ENCODE assay signal across 12 cellular contexts in the genomic region with DNA sequence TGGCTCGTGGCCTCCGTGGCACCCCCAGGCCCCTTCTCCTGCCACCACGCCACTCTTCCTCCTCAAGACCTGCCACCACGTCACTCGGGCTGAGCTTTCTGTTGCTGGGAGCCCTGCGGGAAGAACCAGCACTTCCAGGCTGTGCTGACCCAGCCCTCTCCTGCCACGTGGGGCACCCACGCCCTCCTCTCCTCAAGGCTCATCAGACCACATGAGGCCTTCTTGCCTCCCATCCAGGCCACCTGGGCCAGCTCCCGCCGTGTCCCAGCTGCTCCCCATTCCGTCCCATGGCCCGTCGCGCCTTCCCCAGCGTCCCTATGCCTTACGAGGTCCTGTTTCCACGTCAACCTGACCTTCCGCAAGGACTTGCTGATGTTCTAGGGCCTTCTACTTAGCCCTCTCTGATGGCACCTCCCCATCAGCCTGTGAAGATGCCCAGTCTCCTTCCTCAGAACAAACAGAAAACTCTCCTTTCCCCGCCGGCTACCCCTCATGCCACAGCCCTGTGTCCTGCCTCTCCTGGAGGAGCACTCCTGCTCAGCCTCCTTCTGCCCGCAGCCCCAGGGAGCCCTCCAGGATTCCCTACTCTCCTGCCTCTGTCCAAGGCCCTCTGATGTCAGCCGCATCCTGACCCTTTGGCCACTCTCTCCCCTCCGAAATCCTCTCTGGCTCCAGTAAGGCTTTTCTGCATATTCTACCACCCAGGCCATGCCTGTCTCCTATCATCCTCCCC.
A peak's percentile ranks its signal among the peaks of the same experiment; 100 is the strongest.
DNase-seq lines count a peak whose midpoint lies in the region; ATAC-seq and TF ChIP-seq lines count a peak whose summit lies in the region.
"Had no signal": no experiment of that assay in that cellular context is flagged by ENCODE, and none has a peak within 500 bp of the region (broad histone marks: within the 10 kb centered on the region; RNA-seq: fewer than 3 reads in every experiment).

No MANE protein-coding gene starts in this region.

- H3K9me3 ChIP-seq in lower lobe of right lung, result no peaks in the 10 kb centered on the region
- H3K9me3 ChIP-seq in upper lobe of right lung, result no peaks in the 10 kb centered on the region

- peaks cover 35% of the 10 kb centered on the region for H3K4me1 Mint-ChIP-seq in activated naive CD8-positive, alpha-beta T cell treated with anti-CD3 and anti-CD28 coated beads, Interleukin-2, amount 10 ng/mL, durations not matched to agents 7 days and 5 days

- DNase-seq in activated naive CD4-positive, alpha-beta T cell treated with anti-CD3 and anti-CD28 coated beads, Interleukin-2, amount 50 U/mL, for 72 hours (ENCODE audit: low spot score in 2 of 2), result peak in 1 of 2 donors; percentile 50
- DNase-seq in activated naive CD4-positive, alpha-beta T cell (lab: John Stamatoyannopoulos, UW), result no peak
- DNase-seq in activated naive CD8-positive, alpha-beta T cell treated with anti-CD3 and anti-CD28 coated beads, Interleukin-2, amount 10 ng/mL, durations not matched to agents 7 days and 5 days, result peak; percentile 37
- DNase-seq in lower lobe of right lung, result peak; percentile 53
- no peak for DNase-seq in upper lobe of right lung
- DNase-seq: heart right ventricle, NCI-H2171 treated with DMSO at 0.1 percent for 48 hours had no signal

- POLR2A ChIA-PET in activated naive CD8-positive, alpha-beta T cell treated with anti-CD3 and anti-CD28 coated beads, Interleukin-2, amount 10 ng/mL, durations not matched to agents 7 days and 5 days (lab: Charles Lee), result no interaction called here

- H3K4me1 ChIP-seq in lower lobe of right lung (peaks cover 25% of the 10 kb centered on the region), upper lobe of right lung (peaks cover 17% of the 10 kb centered on the region)
- H3K4me1 ChIP-seq: parathyroid adenoma had no signal

- H3K36me3 ChIP-seq in lower lobe of right lung (peaks cover 34% of the 10 kb centered on the region), upper lobe of right lung (peaks cover 35% of the 10 kb centered on the region)

- H3K27ac Mint-ChIP-seq in activated naive CD4-positive, alpha-beta T cell treated with anti-CD3 and anti-CD28 coated beads, Interleukin-2, amount 50 U/mL, for 72 hours, result peak overlapping the region; percentile 54 to 57
- peak overlapping the region; percentile 75 for H3K27ac Mint-ChIP-seq in activated naive CD8-positive, alpha-beta T cell treated with anti-CD3 and anti-CD28 coated beads, Interleukin-2, amount 10 ng/mL, durations not matched to agents 7 days and 5 days

- ATAC-seq in activated naive CD4-positive, alpha-beta T cell treated with anti-CD3 and anti-CD28 coated beads, Interleukin-2, amount 50 U/mL, for 72 hours, result no peak
- no peak for ATAC-seq in activated naive CD8-positive, alpha-beta T cell treated with anti-CD3 and anti-CD28 coated beads, Interleukin-2, amount 10 ng/mL, durations not matched to agents 7 days and 5 days (ENCODE audit: low read depth)
- ATAC-seq in lower lobe of right lung (peak in 1 of 2 donors; percentile 36), upper lobe of right lung (peak; percentile 7), HG02885 (IDR thresholded peaks at IDR 0.05; ENCODE audit: poor library complexity, unreplicated experiment) (no peak), GM18873 (IDR thresholded peaks at IDR 0.05; ENCODE audit: low FRiP score, unreplicated experiment) (no peak), HG03432 (IDR thresholded peaks at IDR 0.05; ENCODE audit: unreplicated experiment) (no peak)
- ATAC-seq: heart right ventricle had no signal

- H3K4me3 Mint-ChIP-seq in activated naive CD8-positive, alpha-beta T cell treated with anti-CD3 and anti-CD28 coated beads, Interleukin-2, amount 10 ng/mL, durations not matched to agents 7 days and 5 days, result no peak overlapping the region

- TF ChIP-seq CTCF in lower lobe of right lung (IDR thresholded peaks at IDR 0.05), result no peak
- TF ChIP-seq CTCF in upper lobe of right lung (IDR thresholded peaks at IDR 0.05), result no peak

- no peaks in the 10 kb centered on the region for H3K27me3 Mint-ChIP-seq in activated naive CD8-positive, alpha-beta T cell treated with anti-CD3 and anti-CD28 coated beads, Interleukin-2, amount 10 ng/mL, durations not matched to agents 7 days and 5 days

- peaks cover 0 to under 1% of the 10 kb centered on the region in 2 donors for H3K9me3 Mint-ChIP-seq in activated naive CD4-positive, alpha-beta T cell treated with anti-CD3 and anti-CD28 coated beads, Interleukin-2, amount 50 U/mL, for 72 hours
- H3K9me3 Mint-ChIP-seq in activated naive CD8-positive, alpha-beta T cell treated with anti-CD3 and anti-CD28 coated beads, Interleukin-2, amount 10 ng/mL, durations not matched to agents 7 days and 5 days, result no peaks in the 10 kb centered on the region

- H3K27ac ChIP-seq in lower lobe of right lung (no peak overlapping the region), upper lobe of right lung (no peak overlapping the region)
- H3K27ac ChIP-seq: heart right ventricle, HL-60, parathyroid adenoma had no signal

- intact Hi-C loops in lower lobe of right lung (cut with DNase I), result loop anchor here (5.0 kb wide), 1 partner anchor 241 kb away; no protein-coding TSS in a partner anchor
- intact Hi-C loops in upper lobe of right lung (cut with DNase I), result loop anchor here (5.0 kb wide), 1 partner anchor 241 kb away; no protein-coding TSS in a partner anchor

- H3K36me3 Mint-ChIP-seq in activated naive CD4-positive, alpha-beta T cell treated with anti-CD3 and anti-CD28 coated beads, Interleukin-2, amount 50 U/mL, for 72 hours, result peaks cover 7 to 18% of the 10 kb centered on the region in 2 donors
- H3K36me3 Mint-ChIP-seq in activated naive CD8-positive, alpha-beta T cell treated with anti-CD3 and anti-CD28 coated beads, Interleukin-2, amount 10 ng/mL, durations not matched to agents 7 days and 5 days, result peaks cover 22% of the 10 kb centered on the region

- H3K4me3 ChIP-seq in lower lobe of right lung (no peak overlapping the region), upper lobe of right lung (no peak overlapping the region)
- H3K4me3 ChIP-seq: heart right ventricle had no signal

- H3K27me3 ChIP-seq in lower lobe of right lung (ENCODE audit: low read depth), result no peaks in the 10 kb centered on the region
- no peaks in the 10 kb centered on the region for H3K27me3 ChIP-seq in upper lobe of right lung
- H3K27me3 ChIP-seq: heart right ventricle had no signal

Comparison
In these comparisons a context has a peak if more than half of its experiments do, and no peak if none do; other contexts are left out.
1. DNase-seq: peak in activated naive CD8-positive, alpha-beta T cell treated with anti-CD3 and anti-CD28 coated beads, Interleukin-2, amount 10 ng/mL, durations not matched to agents 7 days and 5 days (single experiment) and lower lobe of right lung (single experiment); none in activated naive CD4-positive, alpha-beta T cell (0 of 4) and upper lobe of right lung (single experiment).